8 cellular contexts compared by ENCODE assay signal in the genomic region with DNA sequence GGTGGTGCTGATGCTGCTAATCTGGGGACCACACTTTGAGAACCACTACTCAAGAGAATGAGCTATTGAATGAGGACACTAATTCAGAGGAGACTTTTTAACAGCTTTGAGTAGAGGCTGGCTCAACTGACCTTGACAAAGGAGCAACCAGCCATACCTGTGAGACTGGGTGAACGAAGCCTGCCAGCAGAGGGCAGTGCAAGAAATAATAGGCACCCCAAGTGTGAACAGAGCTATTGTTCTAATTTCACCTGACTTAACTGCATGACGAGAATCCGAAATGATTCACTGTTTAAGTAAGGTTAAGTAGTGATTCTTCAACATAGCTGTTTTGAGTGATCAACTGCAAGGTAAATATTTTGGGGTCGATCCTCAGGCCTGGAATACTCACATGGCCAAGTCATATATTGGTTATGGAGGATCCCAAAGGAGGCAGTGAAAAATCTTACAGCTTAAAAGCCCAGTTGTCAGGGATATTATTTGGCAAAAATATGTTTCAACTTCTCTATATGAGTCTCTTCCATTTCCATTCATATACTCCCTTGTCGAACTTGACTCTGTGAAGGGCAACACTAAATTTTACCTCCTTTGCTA.
DNase-seq lines count a peak whose midpoint lies in the region; ATAC-seq and TF ChIP-seq lines count a peak whose summit lies in the region.

No MANE protein-coding gene starts in this region.

- no peaks in the 10 kb centered on the region for H3K9me3 Mint-ChIP-seq in glutamatergic neuron (ENCODE audit: unreplicated experiment)

- peak overlapping the region; percentile 30 for H3K4me2 ChIP-seq in HCT116 (ENCODE audit: low read length)

- no peak overlapping the region for H3K4me3 Mint-ChIP-seq in glutamatergic neuron (ENCODE audit: unreplicated experiment)

- WGBS in sigmoid colon, 2 donors, result 47 to 59% methylated on average over 5 of the region's 5 CpGs

- H3K27me3 Mint-ChIP-seq in glutamatergic neuron (ENCODE audit: unreplicated experiment), result no peaks in the 10 kb centered on the region

- TF ChIP-seq CTCF in HCT116 (IDR thresholded peaks at IDR 0.05 in 2 of 3, conservative IDR thresholded peaks at IDR 0.05 in 1 of 3; ENCODE audit: borderline replicate concordance in 1 of 3, insufficient read depth in 1 of 3, low read depth in 2 of 3, low read length in 2 of 3), result peak; percentile 55 to 91 (median 84); a peak in 5 of 6 replicates
- peak; percentile 73 for TF ChIP-seq CTCF in glutamatergic neuron (IDR thresholded peaks at IDR 0.05; ENCODE audit: partially characterized antibody, unreplicated experiment)
- TF ChIP-seq CTCF in sigmoid colon (IDR thresholded peaks at IDR 0.05), result peak; percentile 34 to 69 (median 62)

- TF ChIP-seq POLR2A in HCT116 (IDR thresholded peaks at IDR 0.05; ENCODE audit: borderline replicate concordance, extremely low read depth, insufficient read depth, insufficient read length) (no peak), sigmoid colon (IDR thresholded peaks at IDR 0.05) (no peak)

- H3K36me3 ChIP-seq in HCT116 (ENCODE audit: control insufficient read depth in 1 of 2, insufficient read depth in 2 of 2, low read length in 2 of 2) (no peaks in the 10 kb centered on the region), sigmoid colon (no peaks in the 10 kb centered on the region)

- ATAC-seq in HCT116, result peak; percentile 99

- TF ChIP-seq EP300 in sigmoid colon (IDR thresholded peaks at IDR 0.05), result no peak

- CTCF ChIA-PET in HCT116 (lab: Charles Lee), result interaction anchor here (0.7 to 3.0 kb wide), 26 partner anchors 9 to 575 kb away, joined by 3 to 17 read pairs (median 4); no protein-coding TSS in a partner anchor

- no peaks in the 10 kb centered on the region for H3K36me3 Mint-ChIP-seq in glutamatergic neuron (ENCODE audit: unreplicated experiment)

- no peak overlapping the region for H3K4me3 ChIP-seq in HCT116 (replicated peaks in 1 of 2; ENCODE audit: low read depth in 1 of 2, low read length in 2 of 2)
- no peak overlapping the region for H3K4me3 ChIP-seq in sigmoid colon

- H3K27ac ChIP-seq in HCT116 (ENCODE audit: low read depth, low read length) (no peak overlapping the region), sigmoid colon (no peak overlapping the region)

- H3K9me2 ChIP-seq in HCT116 (ENCODE audit: insufficient read depth), result no peaks in the 10 kb centered on the region

- peaks cover 0 to 9% of the 10 kb centered on the region in 2 experiments; a peak in 2 of 4 replicates for H3K4me1 ChIP-seq in HCT116 (ENCODE audit: control insufficient read depth in 1 of 2, insufficient read depth in 2 of 2, low read length in 2 of 2)
- no peaks in the 10 kb centered on the region for H3K4me1 ChIP-seq in sigmoid colon

- peak overlapping the region; percentile 87 for H2AFZ ChIP-seq in HCT116 (ENCODE audit: low read depth, low read length, poor library complexity, severe bottlenecking)

- no peaks in the 10 kb centered on the region for H3K79me2 ChIP-seq in HCT116 (ENCODE audit: insufficient read depth, low read length)

- H4K20me1 ChIP-seq in HCT116 (ENCODE audit: insufficient read depth), result no peaks in the 10 kb centered on the region

- DNase-seq in activated T-cell treated with anti-CD3 and anti-CD28 coated beads for 24 hours (ENCODE audit: low read depth), result peak; percentile 3
- no peak for DNase-seq in activated T-cell treated with anti-CD3 and anti-CD28 coated beads for 4 hours
- DNase-seq in HCT116 (ENCODE audit: low read depth, low spot score), result peak; percentile 56
- peak; percentile 36 for DNase-seq in M059J (ENCODE audit: low read depth)
- peak in 2 of 3 experiments; percentile 2 to 3 for DNase-seq in activated CD8-positive, alpha-beta memory T cell treated with anti-CD3 and anti-CD28 coated beads for 48 hours (ENCODE audit: low read depth in 2 of 3, low spot score in 2 of 3)
- peak; percentile 60 for DNase-seq in glutamatergic neuron
- peak; percentile 81 for DNase-seq in sigmoid colon
- DNase-seq in NCI-H774 (lab: John Stamatoyannopoulos, UW), result no peak

- no peaks in the 10 kb centered on the region for H3K9me3 ChIP-seq in HCT116 (ENCODE audit: control insufficient read depth in 1 of 2, insufficient read depth in 1 of 2, low read depth in 1 of 2, low read length in 2 of 2)
- no peaks in the 10 kb centered on the region for H3K9me3 ChIP-seq in sigmoid colon

- H3K27ac Mint-ChIP-seq in glutamatergic neuron (ENCODE audit: unreplicated experiment), result no peak overlapping the region

- intact Hi-C loops in HCT116 (cut with micrococcal nuclease) (loop anchor here (1.0 to 5.0 kb wide), 3 partner anchors 524 to 573 kb away; no protein-coding TSS in a partner anchor), sigmoid colon (cut with DNase I) (loop anchor here (1.0 kb wide), 1 partner anchor 553 kb away; no protein-coding TSS in a partner anchor)

- H3K9ac ChIP-seq in HCT116 (ENCODE audit: low read length), result no peak overlapping the region

- BruUV-seq in HCT116 (replicated peaks; lab: Mats Ljungman, UMichigan), result no TSS peak

- POLR2A ChIA-PET in HCT116 (lab: Charles Lee), result interaction anchor here (0.8 kb wide), 1 partner anchor 28 kb away, joined by 3 read pairs; no protein-coding TSS in a partner anchor

- RAD21 ChIA-PET in HCT116 (lab: Charles Lee; ENCODE audit: low non-redundant PET in 1 of 2, low total read pairs in 2 of 2, uncharacterized antibody in 2 of 2, unreplicated experiment in 2 of 2), result interaction anchor here (0.8 to 1.4 kb wide), 5 partner anchors 41 to 573 kb away, joined by 3 to 7 read pairs (median 3); no protein-coding TSS in a partner anchor

- no peaks in the 10 kb centered on the region for H3K4me1 Mint-ChIP-seq in glutamatergic neuron (ENCODE audit: low read depth, unreplicated experiment)

- peak; percentile 73 for TF ChIP-seq RAD21 in HCT116 (IDR thresholded peaks at IDR 0.05; ENCODE audit: low read depth)

- H3K27me3 ChIP-seq in HCT116 (ENCODE audit: insufficient read depth, low read length), result no peaks in the 10 kb centered on the region
- no peaks in the 10 kb centered on the region for H3K27me3 ChIP-seq in sigmoid colon

TF ChIP-seq in HCT116, 20 proteins besides CTCF, POLR2A, EP300 and RAD21:
- TF ChIP-seq, protein P1, sequence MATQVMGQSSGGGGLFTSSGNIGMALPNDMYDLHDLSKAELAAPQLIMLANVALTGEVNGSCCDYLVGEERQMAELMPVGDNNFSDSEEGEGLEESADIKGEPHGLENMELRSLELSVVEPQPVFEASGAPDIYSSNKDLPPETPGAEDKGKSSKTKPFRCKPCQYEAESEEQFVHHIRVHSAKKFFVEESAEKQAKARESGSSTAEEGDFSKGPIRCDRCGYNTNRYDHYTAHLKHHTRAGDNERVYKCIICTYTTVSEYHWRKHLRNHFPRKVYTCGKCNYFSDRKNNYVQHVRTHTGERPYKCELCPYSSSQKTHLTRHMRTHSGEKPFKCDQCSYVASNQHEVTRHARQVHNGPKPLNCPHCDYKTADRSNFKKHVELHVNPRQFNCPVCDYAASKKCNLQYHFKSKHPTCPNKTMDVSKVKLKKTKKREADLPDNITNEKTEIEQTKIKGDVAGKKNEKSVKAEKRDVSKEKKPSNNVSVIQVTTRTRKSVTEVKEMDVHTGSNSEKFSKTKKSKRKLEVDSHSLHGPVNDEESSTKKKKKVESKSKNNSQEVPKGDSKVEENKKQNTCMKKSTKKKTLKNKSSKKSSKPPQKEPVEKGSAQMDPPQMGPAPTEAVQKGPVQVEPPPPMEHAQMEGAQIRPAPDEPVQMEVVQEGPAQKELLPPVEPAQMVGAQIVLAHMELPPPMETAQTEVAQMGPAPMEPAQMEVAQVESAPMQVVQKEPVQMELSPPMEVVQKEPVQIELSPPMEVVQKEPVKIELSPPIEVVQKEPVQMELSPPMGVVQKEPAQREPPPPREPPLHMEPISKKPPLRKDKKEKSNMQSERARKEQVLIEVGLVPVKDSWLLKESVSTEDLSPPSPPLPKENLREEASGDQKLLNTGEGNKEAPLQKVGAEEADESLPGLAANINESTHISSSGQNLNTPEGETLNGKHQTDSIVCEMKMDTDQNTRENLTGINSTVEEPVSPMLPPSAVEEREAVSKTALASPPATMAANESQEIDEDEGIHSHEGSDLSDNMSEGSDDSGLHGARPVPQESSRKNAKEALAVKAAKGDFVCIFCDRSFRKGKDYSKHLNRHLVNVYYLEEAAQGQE (IDR thresholded peaks at IDR 0.05; ENCODE audit: low read depth), result no peak
- no peak for TF ChIP-seq SP1 (IDR thresholded peaks at IDR 0.05; ENCODE audit: low read depth)
- no peak for TF ChIP-seq SIN3A (IDR thresholded peaks at IDR 0.05; ENCODE audit: low read depth)
- TF ChIP-seq, protein P2, sequence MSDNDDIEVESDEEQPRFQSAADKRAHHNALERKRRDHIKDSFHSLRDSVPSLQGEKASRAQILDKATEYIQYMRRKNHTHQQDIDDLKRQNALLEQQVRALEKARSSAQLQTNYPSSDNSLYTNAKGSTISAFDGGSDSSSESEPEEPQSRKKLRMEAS (IDR thresholded peaks at IDR 0.05), result peak; percentile 25; the same call in 1 of the 2 replicates
- TF ChIP-seq YY1 (IDR thresholded peaks at IDR 0.05; ENCODE audit: extremely low read depth, insufficient replicate concordance, low read depth, low read length), result peak; percentile 31
- no peak for TF ChIP-seq FOSL1 (IDR thresholded peaks at IDR 0.05; ENCODE audit: low read depth)
- no peak for TF ChIP-seq ZNF274 (IDR thresholded peaks at IDR 0.05; ENCODE audit: low read depth, low read length)
- TF ChIP-seq, protein P3, sequence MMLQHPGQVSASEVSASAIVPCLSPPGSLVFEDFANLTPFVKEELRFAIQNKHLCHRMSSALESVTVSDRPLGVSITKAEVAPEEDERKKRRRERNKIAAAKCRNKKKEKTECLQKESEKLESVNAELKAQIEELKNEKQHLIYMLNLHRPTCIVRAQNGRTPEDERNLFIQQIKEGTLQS (IDR thresholded peaks at IDR 0.05), result no peak
- TF ChIP-seq EZH2 (IDR thresholded peaks at IDR 0.05), result no peak
- TF ChIP-seq ZFX (IDR thresholded peaks at IDR 0.05), result no peak
- TF ChIP-seq SRF (IDR thresholded peaks at IDR 0.05; ENCODE audit: low read depth), result no peak
- no peak for TF ChIP-seq ELF1 (IDR thresholded peaks at IDR 0.05; ENCODE audit: borderline replicate concordance, low read depth)
- TF ChIP-seq TCF7L2 (IDR thresholded peaks at IDR 0.05; ENCODE audit: borderline replicate concordance, extremely low read depth, insufficient read depth, insufficient read length), result no peak
- no peak for TF ChIP-seq POLR2AphosphoS5 (IDR thresholded peaks at IDR 0.05; ENCODE audit: low read depth, low read length)
- TF ChIP-seq EGR1 (IDR thresholded peaks at IDR 0.05; ENCODE audit: low read depth), result no peak
- TF ChIP-seq CBX3 (IDR thresholded peaks at IDR 0.05; ENCODE audit: low read depth), result peak; percentile 74; the same call in 1 of the 2 replicates

Comparison
In these comparisons a context has a peak if more than half of its experiments do, and no peak if none do; other contexts are left out.
1. DNase-seq: peak in activated T-cell treated with anti-CD3 and anti-CD28 coated beads for 24 hours (single experiment), HCT116 (single experiment), M059J (single experiment), activated CD8-positive, alpha-beta memory T cell treated with anti-CD3 and anti-CD28 coated beads for 48 hours (2 of 3), glutamatergic neuron (single experiment) and sigmoid colon (single experiment); none in activated T-cell treated with anti-CD3 and anti-CD28 coated beads for 4 hours (single experiment) and NCI-H774 (single experiment).
2. Peak in every context shown above with its lines, with median percentiles within 50 percentile points of each other: CTCF ChIP-seq.